In the genomic region with DNA sequence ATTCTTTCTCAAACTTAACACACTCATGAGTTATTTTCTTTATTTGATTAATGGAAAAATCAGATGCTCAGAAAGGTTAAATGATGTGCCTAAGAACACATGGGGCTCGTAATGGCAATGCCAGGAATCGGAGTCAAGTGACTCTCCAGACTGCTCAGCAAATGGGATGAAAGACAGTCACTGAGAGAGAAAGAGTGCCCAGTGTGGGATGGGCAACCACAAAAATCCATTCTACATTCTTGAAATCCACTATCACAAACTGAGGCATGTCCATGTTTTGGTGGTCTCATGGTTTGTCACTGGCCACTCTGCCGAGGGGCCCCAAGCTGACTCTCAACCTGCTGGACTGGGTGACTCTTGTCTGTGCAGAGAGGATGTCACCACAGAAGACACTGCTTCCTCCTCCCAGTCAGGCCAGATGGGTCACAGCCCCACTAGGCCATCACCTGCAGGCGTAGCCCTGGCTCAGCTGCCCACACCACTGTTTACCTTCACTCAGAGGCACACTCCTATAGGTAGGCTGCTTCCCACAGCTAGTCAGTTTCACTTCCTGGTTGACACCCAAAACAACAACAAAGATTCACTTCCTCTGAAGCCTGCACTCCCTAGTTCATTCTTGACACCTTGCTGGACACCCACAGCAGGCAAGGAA, we compare ENCODE assay signal across 8 cellular contexts. TPM values are rescaled to one million over a fixed set of nuclear protein-coding genes. Genes with fewer than 3 reads are reported as not detected.
DNase-seq lines count a peak whose midpoint lies in the region; ATAC-seq and TF ChIP-seq lines count a peak whose summit lies in the region.

No MANE protein-coding gene starts in this region.

- H4K8ac ChIP-seq in mesendoderm (ENCODE audit: low read depth, low read length) = no peak overlapping the region

- no peak overlapping the region for H3K23ac ChIP-seq in mesendoderm (ENCODE audit: low read length)

- no peak overlapping the region for H3K27ac ChIP-seq in mesendoderm (ENCODE audit: low read depth, low read length)

- no peak overlapping the region for H3K18ac ChIP-seq in mesendoderm (ENCODE audit: low read length)

- no peaks in the 10 kb centered on the region for H3K27me3 ChIP-seq in mesendoderm (ENCODE audit: insufficient read depth, low read length, poor library complexity)

- no peaks in the 10 kb centered on the region for H3K36me3 ChIP-seq in mesendoderm (ENCODE audit: control insufficient read depth, insufficient read depth, low read length)

- H3K9ac ChIP-seq in mesendoderm (ENCODE audit: low read length) = no peak overlapping the region

- no peaks in the 10 kb centered on the region for H3K4me1 ChIP-seq in mesendoderm (ENCODE audit: control insufficient read depth, low read depth, low read length)

- ATAC-seq in GM19395 (IDR thresholded peaks at IDR 0.05; ENCODE audit: unreplicated experiment) (peak; percentile 79), esophagus mucosa (peak; percentile 78), GM19328 (IDR thresholded peaks at IDR 0.05; ENCODE audit: unreplicated experiment) (no peak)

- H3K79me2 ChIP-seq in mesendoderm (ENCODE audit: control insufficient read depth, insufficient read depth, low read length) = no peaks in the 10 kb centered on the region

- H2BK15ac ChIP-seq in mesendoderm (replicated peaks; ENCODE audit: low read depth) = no peak overlapping the region

- no peak for TF ChIP-seq CTCF in AG10803 (conservative IDR thresholded peaks at IDR 0.05; ENCODE audit: low read length)

- H3K4me3 ChIP-seq in AG10803 (ENCODE audit: low read length) (no peak overlapping the region), mesendoderm (ENCODE audit: low read length) (no peak overlapping the region)

- peak; percentile 49 for DNase-seq in AG10803 (ENCODE audit: low read depth)
- peak; percentile 62 for DNase-seq in MV-4-11 (lab: John Stamatoyannopoulos, UW)
- DNase-seq in ureter (ENCODE audit: low spot score) = peak; percentile 42
- no peak for DNase-seq in mesendoderm
- no peak for DNase-seq in dedifferentiated amniotic fluid mesenchymal stem cell (ENCODE audit: extremely low spot score)

- no peak overlapping the region for H3K4ac ChIP-seq in mesendoderm (ENCODE audit: low read depth, low read length)

- H3K4me2 ChIP-seq in mesendoderm (ENCODE audit: low read length) = no peak overlapping the region

- no peak overlapping the region for H2BK5ac ChIP-seq in mesendoderm (ENCODE audit: low read length)

- H3K56ac ChIP-seq in mesendoderm (ENCODE audit: low read length) = no peak overlapping the region

- H2BK120ac ChIP-seq in mesendoderm (ENCODE audit: low read depth, low read length) = no peak overlapping the region

- no peak overlapping the region for H2AK5ac ChIP-seq in mesendoderm (ENCODE audit: low read length)

- no peaks in the 10 kb centered on the region for H3K79me1 ChIP-seq in mesendoderm (ENCODE audit: low read length)

- no CpG with 5 or more reads among the region's 4 CpGs for WGBS in mesendoderm (ENCODE audit: extremely low coverage, insufficient coverage, low lambda C conversion rate)

- H4K5ac ChIP-seq in mesendoderm (ENCODE audit: low read length) = no peak overlapping the region

RNA-seq across cellular contexts. Expression of gene MAP1LC3A, which starts 21.5 kb away (rescaled TPM):
- total RNA-seq in esophagus mucosa (7.0 TPM), ureter (36.2 TPM)
- polyA plus RNA-seq in mesendoderm (2013, experiment 1 of 2) = 3.3 TPM
- polyA plus RNA-seq in mesendoderm (2013, experiment 2 of 2) = 3.3 TPM

Comparison
In these comparisons a context has a peak if more than half of its experiments do, and no peak if none do; other contexts are left out.
1. DNase-seq: peak in AG10803 (single experiment), MV-4-11 (single experiment) and ureter (single experiment); none in mesendoderm (single experiment) and dedifferentiated amniotic fluid mesenchymal stem cell (single experiment).